Comparison of ENCODE assay signal across 12 cellular contexts in the genomic region with DNA sequence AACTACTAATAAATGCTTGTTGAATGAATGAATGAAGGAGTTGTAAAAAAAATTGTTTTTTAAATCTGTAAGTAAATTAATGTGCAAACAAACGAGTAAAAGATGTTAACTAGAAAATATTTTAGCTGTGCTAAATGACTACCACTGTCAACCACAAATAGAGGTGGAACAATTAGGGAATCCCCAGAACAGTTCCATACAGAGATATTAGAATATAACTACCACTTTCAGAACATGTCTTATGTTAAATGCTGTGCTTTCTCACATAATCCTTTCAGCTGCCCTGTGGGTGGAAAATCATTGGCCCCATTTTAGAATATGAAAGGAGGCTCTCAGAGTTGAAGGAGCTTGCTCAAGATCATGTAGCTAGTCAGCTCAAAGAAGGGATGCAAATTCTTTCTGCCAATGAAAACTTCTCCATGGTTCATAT.
DNase-seq lines count a peak whose midpoint lies in the region; ATAC-seq lines count a peak whose summit lies in the region.
"Had no signal": no experiment of that assay in that cellular context is flagged by ENCODE, and none has a peak within 500 bp of the region (broad histone marks: within the 10 kb centered on the region; RNA-seq: fewer than 3 reads in every experiment).

No MANE protein-coding gene starts in this region.

- H3K4me3 Mint-ChIP-seq in activated naive CD8-positive, alpha-beta T cell, result peak overlapping the region; percentile 24
- H3K4me3 Mint-ChIP-seq: activated B cell treated with CpG ODN at 0.5 μM for 24 hours; activated naive CD8-positive, alpha-beta T cell treated with anti-CD3 and anti-CD28 coated beads, Interleukin-2, amount 10 ng/mL, durations not matched to agents 7 days and 5 days; IgD-negative memory B cell had no signal

- peak; percentile 59 for ATAC-seq in GM18909 (IDR thresholded peaks at IDR 0.05; ENCODE audit: poor library complexity, unreplicated experiment)
- ATAC-seq in GM21515 (IDR thresholded peaks at IDR 0.05; ENCODE audit: unreplicated experiment), result peak; percentile 64
- ATAC-seq in HG03045 (IDR thresholded peaks at IDR 0.05; ENCODE audit: unreplicated experiment), result peak; percentile 78
- ATAC-seq in left ventricle myocardium superior, result no peak
- ATAC-seq: Right ventricle myocardium inferior had no signal

- DNase-seq in NCI-H2227 treated with DMSO at 0.1 percent for 48 hours (lab: John Stamatoyannopoulos, UW), result no peak
- DNase-seq in GDM1 (lab: John Stamatoyannopoulos, UW), result no peak
- DNase-seq in stimulated activated CD4-positive, alpha-beta T cell treated with anti-CD3 and anti-CD28 coated beads, Interleukin-2, amount 100 ng/mL, for 24 hours, result no peak
- DNase-seq in left ventricle myocardium superior, result no peak
- DNase-seq: activated B cell treated with CpG ODN at 0.5 μM for 24 hours; activated naive CD8-positive, alpha-beta T cell treated with anti-CD3 and anti-CD28 coated beads, Interleukin-2, amount 10 ng/mL, durations not matched to agents 7 days and 5 days had no signal

- H3K27ac Mint-ChIP-seq in activated naive CD8-positive, alpha-beta T cell, result peak overlapping the region; percentile 31
- H3K27ac Mint-ChIP-seq: activated B cell treated with CpG ODN at 0.5 μM for 24 hours; activated naive CD8-positive, alpha-beta T cell treated with anti-CD3 and anti-CD28 coated beads, Interleukin-2, amount 10 ng/mL, durations not matched to agents 7 days and 5 days had no signal

- H3K36me3 Mint-ChIP-seq in activated naive CD8-positive, alpha-beta T cell, result no peaks in the 10 kb centered on the region

- H3K27me3 Mint-ChIP-seq in activated naive CD8-positive, alpha-beta T cell, result no peaks in the 10 kb centered on the region

- H3K4me1 Mint-ChIP-seq in activated naive CD8-positive, alpha-beta T cell (ENCODE audit: low read depth), result peaks cover 13% of the 10 kb centered on the region
- H3K4me1 Mint-ChIP-seq: activated B cell treated with CpG ODN at 0.5 μM for 24 hours had no signal

- no peaks in the 10 kb centered on the region for H3K9me3 Mint-ChIP-seq in activated naive CD8-positive, alpha-beta T cell (ENCODE audit: low read depth)
- H3K9me3 Mint-ChIP-seq: activated B cell treated with CpG ODN at 0.5 μM for 24 hours had no signal

- intact Hi-C loops in left ventricle myocardium superior (cut with micrococcal nuclease), result no loop called here
